Comparison of ENCODE assay signal across 8 cellular contexts in the genomic region with DNA sequence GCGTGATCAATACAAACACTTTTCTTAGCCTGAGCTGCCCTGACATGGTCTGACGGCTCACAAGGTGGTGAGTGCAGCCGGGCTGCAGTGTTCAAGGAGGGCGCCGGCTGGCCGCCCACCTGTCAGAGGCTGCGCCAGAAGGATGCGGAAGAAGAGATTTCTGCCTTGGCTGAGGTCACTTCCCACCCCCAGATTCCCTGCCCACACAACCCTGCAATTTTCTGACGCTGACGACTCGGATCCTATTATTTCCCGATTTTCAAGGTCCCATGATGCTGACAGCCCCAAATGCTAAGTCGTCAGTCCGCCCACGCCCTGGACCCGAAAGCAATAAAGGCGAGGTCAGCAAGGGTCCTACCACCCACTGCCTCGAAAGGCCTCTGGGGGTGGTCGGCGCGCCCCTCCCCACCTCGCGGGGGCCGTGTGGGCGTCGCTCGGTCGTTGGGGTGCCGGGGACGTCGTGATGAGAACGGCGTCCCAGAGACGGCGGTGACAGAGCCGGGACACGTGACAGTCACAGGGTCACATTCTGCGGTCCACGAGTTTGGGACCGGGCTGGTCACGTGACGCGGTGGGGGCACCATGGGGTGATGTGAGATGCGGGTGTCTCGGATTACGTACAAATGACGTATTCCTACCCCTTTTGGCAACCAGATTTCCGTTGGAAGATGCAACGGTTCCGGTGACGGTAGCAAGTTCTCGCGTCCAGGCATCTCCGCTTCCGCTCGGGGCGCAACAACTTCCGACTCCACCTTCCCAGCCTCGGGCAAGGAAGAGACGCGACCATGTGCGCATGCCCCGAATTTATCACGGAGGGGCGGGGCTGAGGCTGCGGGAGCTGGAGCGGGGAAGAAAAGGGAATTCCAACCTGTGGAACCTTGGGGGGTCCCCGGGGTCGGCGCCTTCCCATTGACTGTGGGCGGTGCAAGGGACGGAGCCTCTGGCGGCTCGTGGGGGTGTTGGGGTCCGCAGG. TPM values are rescaled to one million over a fixed set of nuclear protein-coding genes. Genes with fewer than 3 reads are reported as not detected.
DNase-seq lines count a peak whose midpoint lies in the region; ATAC-seq, FAIRE-seq and TF ChIP-seq lines count a peak whose summit lies in the region.

A gene with protein sequence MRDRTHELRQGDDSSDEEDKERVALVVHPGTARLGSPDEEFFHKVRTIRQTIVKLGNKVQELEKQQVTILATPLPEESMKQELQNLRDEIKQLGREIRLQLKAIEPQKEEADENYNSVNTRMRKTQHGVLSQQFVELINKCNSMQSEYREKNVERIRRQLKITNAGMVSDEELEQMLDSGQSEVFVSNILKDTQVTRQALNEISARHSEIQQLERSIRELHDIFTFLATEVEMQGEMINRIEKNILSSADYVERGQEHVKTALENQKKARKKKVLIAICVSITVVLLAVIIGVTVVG (plus strand): TSS at position 823 of the 973 bp plus-strand sequence. CDS start 248 bp downstream, outside the sequence.

- peak; percentile 86 for DNase-seq in AG09309 (ENCODE audit: low read depth)
- DNase-seq in NCI-H446 treated with DMSO at 0.1 percent for 48 hours (lab: John Stamatoyannopoulos, UW), result peak; percentile 86
- DNase-seq in activated CD4-positive, CD25-positive, alpha-beta regulatory T cell treated with anti-CD3 and anti-CD28 coated beads, Interleukin-2, amount 50 U/mL, for 72 hours, result peak; percentile 95
- peak; percentile 93 to 96 for DNase-seq in cerebellar nuclear complex (lab: John Stamatoyannopoulos, UW)
- peak; percentile 98 for DNase-seq in keratinocyte (ENCODE audit: low read depth, low spot score)
- DNase-seq in stimulated activated CD4-positive, alpha-beta T cell treated with anti-CD3 and anti-CD28 coated beads, Interleukin-15, amount 100 ng/mL, for 1 hour (ENCODE audit: low read depth in 1 of 2, low spot score in 1 of 2), result peak; percentile 91 to 92

- FAIRE-seq in keratinocyte (lab: Jason Lieb, UNC), result peak; percentile 76

- peaks cover 10% of the 10 kb centered on the region for H3K4me1 ChIP-seq in keratinocyte (ENCODE audit: control insufficient read depth, extremely low read depth, insufficient read depth, low read length)

- H3K4me3 ChIP-seq in AG09309 (ENCODE audit: control insufficient read depth, low read depth, low read length) (peak within 1 kb of the TSS; percentile 56), keratinocyte (ENCODE audit: control insufficient read depth in 2 of 3, extremely low read depth in 1 of 3, insufficient read depth in 2 of 3, low read depth in 1 of 3, low read length in 3 of 3) (peak within 1 kb of the TSS; percentile 98 to 99 (median 98))

- ATAC-seq in GM19035 (IDR thresholded peaks at IDR 0.05; ENCODE audit: unreplicated experiment) (peak; percentile 74), HG03354 (IDR thresholded peaks at IDR 0.05; ENCODE audit: poor library complexity, severe bottlenecking, unreplicated experiment) (peak; percentile 78)

- dilution Hi-C loops in keratinocyte (cut with MboI; ENCODE audit: extremely low pct_ligation_motif_present, low sequenced_read_pairs), result no loop called here

- no peaks in the 10 kb centered on the region for H3K9me3 ChIP-seq in keratinocyte (ENCODE audit: control insufficient read depth, low read depth, low read length)

- H3K27me3 ChIP-seq in keratinocyte (ENCODE audit: control insufficient read depth, extremely low read depth, insufficient read depth, low read length), result no peaks in the 10 kb centered on the region

- H4K20me1 ChIP-seq in keratinocyte (ENCODE audit: control insufficient read depth, extremely low read depth, insufficient read depth, low read length), result peaks cover 2% of the 10 kb centered on the region

- H2AFZ ChIP-seq in keratinocyte (ENCODE audit: control insufficient read depth, low read length), result peak within 1 kb of the TSS; percentile 98

- TF ChIP-seq CTCF in AG09309 (IDR thresholded peaks at IDR 0.05; ENCODE audit: control insufficient read depth, insufficient read depth, low read depth, low read length, missing control alignments) (peak; percentile 14), keratinocyte (optimal IDR thresholded peaks at IDR 0.05 in 1 of 3, IDR thresholded peaks at IDR 0.05 in 1 of 3, conservative IDR thresholded peaks at IDR 0.05 in 1 of 3; ENCODE audit: extremely low read depth in 1 of 3, insufficient read depth in 2 of 3, low read length in 3 of 3) (no peak)

- peak within 1 kb of the TSS; percentile 92 for H3K9ac ChIP-seq in keratinocyte (ENCODE audit: control insufficient read depth, extremely low read depth, insufficient read depth, low read length)

- no peaks in the 10 kb centered on the region for H3K9me1 ChIP-seq in keratinocyte (ENCODE audit: control insufficient read depth, extremely low read depth, insufficient read depth, low read length)

- H3K4me2 ChIP-seq in keratinocyte (ENCODE audit: control insufficient read depth, extremely low read depth, insufficient read depth, low read depth, low read length), result peak within 1 kb of the TSS; percentile 84

- peaks cover 7 to 13% of the 10 kb centered on the region in 2 experiments for H3K36me3 ChIP-seq in keratinocyte (ENCODE audit: control insufficient read depth in 2 of 2, extremely low read depth in 1 of 2, insufficient read depth in 2 of 2, low read length in 2 of 2)

- peaks cover 13% of the 10 kb centered on the region for H3K79me2 ChIP-seq in keratinocyte (ENCODE audit: control insufficient read depth, insufficient read depth, low read length)

- H3K27ac ChIP-seq in keratinocyte (ENCODE audit: control insufficient read depth, insufficient read depth, low read length), result peak within 1 kb of the TSS; percentile 89

RNA-seq across cellular contexts. Expression of the gene that starts here (rescaled TPM):
- polyA plus RNA-seq in keratinocyte, result 43.6 to 51.1 TPM (median 48.3 TPM) in 3 replicates
- 139 TPM for polyA plus RNA-seq in keratinocyte (2011; ENCODE audit: low read depth)
- polyA plus RNA-seq in keratinocyte (2011; cell fraction: cytosol; rRNA removed), result 33.8 and 46.2 TPM in 2 replicates
- polyA plus RNA-seq in keratinocyte (2011; cell fraction: nucleus; rRNA removed), result 96.7 and 114 TPM in 2 replicates
- 59.5 and 62.0 TPM in 2 replicates for polyA plus RNA-seq in keratinocyte (2012; ENCODE audit: low replicate concordance)
- polyA minus RNA-seq in keratinocyte, result 33.7 to 63.9 TPM (median 36.5 TPM) in 3 replicates
- polyA minus RNA-seq in keratinocyte (2011; cell fraction: cytosol; rRNA and poly(A)+ RNA removed), result 46.0 TPM
- polyA minus RNA-seq in keratinocyte (2011; cell fraction: nucleus; rRNA and poly(A)+ RNA removed), result 18.5 and 24.1 TPM in 2 replicates

Comparison
In these comparisons a context has a peak if more than half of its experiments do, and no peak if none do; other contexts are left out.
1. Peak in every context shown above with its lines: DNase-seq, ATAC-seq, H3K4me3 ChIP-seq and H3K27ac ChIP-seq.